Comparison of ENCODE assay signal across 8 cellular contexts in the genomic region with DNA sequence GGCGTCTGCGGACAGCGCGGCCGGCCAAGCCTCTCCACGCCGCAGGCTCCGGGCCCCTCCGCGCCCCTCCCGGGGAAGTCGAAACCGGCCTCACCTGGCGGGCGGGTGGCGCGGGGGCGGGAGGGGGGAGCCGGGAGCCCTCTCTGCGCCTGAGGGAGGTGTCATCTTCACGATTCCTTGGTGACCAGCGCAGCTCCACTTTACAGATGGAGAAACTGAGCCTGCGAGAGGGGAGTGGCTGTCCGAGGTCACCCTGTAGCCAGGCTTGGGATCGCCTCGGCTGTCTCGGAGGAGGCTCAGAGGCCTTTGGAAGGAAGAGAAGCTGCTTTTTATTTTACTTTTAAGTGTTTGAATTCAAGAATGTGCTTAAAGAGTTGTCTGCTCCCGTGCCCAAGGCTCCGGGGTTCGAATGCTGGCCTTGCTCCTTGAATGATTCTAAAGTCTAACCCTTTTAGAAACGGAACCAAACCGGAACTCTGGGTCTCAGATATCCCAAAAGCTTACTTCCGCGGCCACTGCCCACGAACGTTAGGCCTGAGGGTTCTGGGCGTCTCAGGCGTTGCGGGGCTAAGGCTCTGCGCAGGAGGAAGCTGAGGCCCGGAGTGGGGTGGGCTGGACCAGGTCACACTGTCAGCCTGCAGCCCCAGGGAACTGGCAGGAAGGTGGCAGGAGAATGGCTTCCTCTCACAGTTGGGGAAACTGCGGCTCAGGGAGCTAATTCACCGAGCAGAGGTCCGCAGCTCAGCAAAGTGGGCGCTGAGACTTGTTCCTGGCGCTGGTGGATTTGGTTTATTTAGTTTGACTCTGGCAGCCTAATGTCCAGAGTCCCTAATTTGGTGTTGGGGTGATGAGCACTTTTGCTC. TPM values are rescaled to one million over a fixed set of nuclear protein-coding genes. Genes with fewer than 3 reads are reported as not detected.
DNase-seq lines count a peak whose midpoint lies in the region; ATAC-seq and TF ChIP-seq lines count a peak whose summit lies in the region.

No MANE protein-coding gene starts in this region.

- peak overlapping the region in 18 of 21 experiments; percentile 14 to 90 (median 64) for H3K27ac ChIP-seq in skin epidermis

- no peaks in the 10 kb centered on the region for H3K27me3 Mint-ChIP-seq in activated B cell treated with CpG ODN at 0.5 μM for 24 hours

- peak overlapping the region; percentile 87 for H3K4me3 Mint-ChIP-seq in activated B cell treated with CpG ODN at 0.5 μM for 24 hours

- peak overlapping the region; percentile 33 to 54 (median 44) for H3K4me3 ChIP-seq in skin epidermis

- peak; percentile 17 for ATAC-seq in HG02763 (IDR thresholded peaks at IDR 0.05; ENCODE audit: unreplicated experiment)
- ATAC-seq in activated B cell treated with CpG ODN at 0.5 μM for 24 hours (ENCODE audit: low read depth): peak; percentile 4
- ATAC-seq in Right ventricle myocardium superior (ENCODE audit: poor library complexity): peak; percentile 21
- ATAC-seq in HG03457 (IDR thresholded peaks at IDR 0.05; ENCODE audit: unreplicated experiment): no peak
- ATAC-seq in HG02981 (IDR thresholded peaks at IDR 0.05; ENCODE audit: unreplicated experiment): no peak

- H3K9me3 Mint-ChIP-seq in activated B cell treated with CpG ODN at 0.5 μM for 24 hours: no peaks in the 10 kb centered on the region

- DNase-seq in COLO668 (lab: John Stamatoyannopoulos, UW; ENCODE audit: unreplicated experiment) (peak; percentile 28), activated B cell treated with CpG ODN at 0.5 μM for 24 hours (no peak), Right ventricle myocardium superior (no peak), NCI-H345 (lab: John Stamatoyannopoulos, UW) (no peak)

- H3K4me1 Mint-ChIP-seq in activated B cell treated with CpG ODN at 0.5 μM for 24 hours: peaks cover 71% of the 10 kb centered on the region

- CTCF ChIA-PET in activated B cell treated with CpG ODN at 0.5 μM for 24 hours (lab: Charles Lee): no interaction called here

- no peak for TF ChIP-seq CTCF in activated B cell treated with CpG ODN at 0.5 μM for 24 hours (IDR thresholded peaks at IDR 0.05)

- POLR2A ChIA-PET in activated B cell treated with CpG ODN at 0.5 μM for 24 hours (lab: Charles Lee): interaction anchor here (0.9 to 5.1 kb wide), 7 partner anchors 25 to 507 kb away, joined by 3 to 41 read pairs (median 5); a partner anchor contains a TSS

- peak overlapping the region; percentile 95 for H3K27ac Mint-ChIP-seq in activated B cell treated with CpG ODN at 0.5 μM for 24 hours

- intact Hi-C loops in activated B cell treated with CpG ODN at 0.5 μM for 24 hours (cut with micrococcal nuclease) (loop anchor here (2.0 kb wide), 1 partner anchor 75 kb away; a partner anchor contains a TSS), Right ventricle myocardium superior (cut with DNase I) (no loop called here)

- H3K36me3 Mint-ChIP-seq in activated B cell treated with CpG ODN at 0.5 μM for 24 hours (ENCODE audit: low read depth): no peaks in the 10 kb centered on the region

RNA-seq across cellular contexts. Expression of a gene that starts 0.8 kb away (rescaled TPM):
- total RNA-seq in activated B cell treated with CpG ODN at 0.5 μM for 24 hours (9.1 and 12.9 TPM in 2 replicates), Right ventricle myocardium superior (0.56 TPM)

RNA-seq across cellular contexts. Expression of a gene that starts 36.7 kb away (rescaled TPM):
- 13.7 and 15.6 TPM in 2 replicates for total RNA-seq in activated B cell treated with CpG ODN at 0.5 μM for 24 hours
- 27.5 TPM for total RNA-seq in Right ventricle myocardium superior

Comparison
In these comparisons a context has a peak if more than half of its experiments do, and no peak if none do; other contexts are left out.
1. ATAC-seq: peak in HG02763 (single experiment), activated B cell treated with CpG ODN at 0.5 μM for 24 hours (single experiment) and Right ventricle myocardium superior (single experiment); none in HG03457 (single experiment) and HG02981 (single experiment).